16 cellular contexts compared by ENCODE assay signal in genomic region chr19:49383598-49383997, GRCh38. TPM values are rescaled to one million over a fixed set of nuclear protein-coding genes. Genes with fewer than 3 reads are reported as not detected.
DNase-seq lines count a peak whose midpoint lies in the region; ATAC-seq, FAIRE-seq and TF ChIP-seq lines count a peak whose summit lies in the region.
"Had no signal": no experiment of that assay in that cellular context is flagged by ENCODE, and none has a peak within 500 bp of the region (broad histone marks: within the 10 kb centered on the region; RNA-seq: fewer than 3 reads in every experiment).

No MANE protein-coding gene starts in this region.

- H3K4me2 ChIP-seq in A549 (no peak overlapping the region), Karpas-422 (ENCODE audit: low read depth, low read length, poor library complexity, severe bottlenecking) (no peak overlapping the region)

- no peak for FAIRE-seq in A549 (lab: Jason Lieb, UNC)
- FAIRE-seq: D721Med, GM12891, GM19239 had no signal

- no peak for TF ChIP-seq POLR2A in A549 (IDR thresholded peaks at IDR 0.05; ENCODE audit: low read length)

- DNase-seq in A549 (ENCODE audit: low read depth in 1 of 2, low spot score in 1 of 2) (no peak), Karpas-422 (no peak)
- DNase-seq: ACHN; Caco-2; CD4-positive, alpha-beta T cell; KBM-7 had no signal

- no peak overlapping the region for H3K9ac ChIP-seq in Karpas-422 (ENCODE audit: low read length)

- no peak for TF ChIP-seq RAD21 in A549 (conservative IDR thresholded peaks at IDR 0.05 in 1 of 2, IDR thresholded peaks at IDR 0.05 in 1 of 2)

- TF ChIP-seq CTCF in A549 (IDR thresholded peaks at IDR 0.05) = no peak

- H3K9me2 ChIP-seq in Karpas-422 (replicated peaks; ENCODE audit: insufficient read depth, low read length) = no peaks in the 10 kb centered on the region

- H3K36me3 ChIP-seq in Karpas-422 (ENCODE audit: insufficient read depth, low read length) = peaks cover 4% of the 10 kb centered on the region; the same call in 1 of the 2 replicates
- H3K36me3 ChIP-seq: HAP-1 had no signal

- 57% methylated on average over 1 of the region's 1 CpG for whole genome bisulfite sequencing in A549 (ENCODE audit: missing lambda C conversion rate)

- H3K9me3 ChIP-seq in A549 (peaks cover 29% of the 10 kb centered on the region), Karpas-422 (ENCODE audit: low read length) (peaks cover 9% of the 10 kb centered on the region)

- POLR2A ChIA-PET in A549 (lab: Yijun Ruan, JAX) = interaction anchor here (0.5 kb wide), 1 partner anchor 61 kb away, joined by 3 read pairs; no protein-coding TSS in a partner anchor

- no peaks in the 10 kb centered on the region for H3K27me3 ChIP-seq in Karpas-422 (ENCODE audit: low read length)

- no peaks in the 10 kb centered on the region for H4K20me1 ChIP-seq in Karpas-422 (ENCODE audit: insufficient read depth, low read depth, low read length)

- no peak for ATAC-seq in A549
- ATAC-seq in HG02884 (IDR thresholded peaks at IDR 0.05; ENCODE audit: unreplicated experiment) = no peak

- no peak overlapping the region for H2AFZ ChIP-seq in Karpas-422 (ENCODE audit: low read length)

- TF ChIP-seq EP300 in A549 (IDR thresholded peaks at IDR 0.05) = no peak

- H3K27ac ChIP-seq in A549 = no peak overlapping the region
- H3K27ac ChIP-seq in Karpas-422 (ENCODE audit: low read length) = peak overlapping the region; percentile 51
- H3K27ac ChIP-seq: C4-2B had no signal

- H3K4me3 ChIP-seq in A549 (no peak overlapping the region), Karpas-422 (ENCODE audit: low read length) (no peak overlapping the region)
- H3K4me3 ChIP-seq: HAP-1 had no signal

- CTCF ChIA-PET in A549 (lab: Yijun Ruan, JAX) = interaction anchor here (0.6 to 12.9 kb wide), 10 partner anchors 7 to 710 kb away, joined by 3 to 108 read pairs (median 3); partner anchors contain the start of gene KASH5

- H3K79me2 ChIP-seq in Karpas-422 (ENCODE audit: low read length) = no peaks in the 10 kb centered on the region

- no peaks in the 10 kb centered on the region for H3K4me1 ChIP-seq in A549
- H3K4me1 ChIP-seq in Karpas-422 (ENCODE audit: low read length) = peaks cover 54% of the 10 kb centered on the region
- H3K4me1 ChIP-seq: Caco-2, HAP-1 had no signal

TF ChIP-seq in A549, 52 proteins besides CTCF, POLR2A, EP300 and RAD21:
- TF ChIP-seq ESRRA (IDR thresholded peaks at IDR 0.05; ENCODE audit: borderline replicate concordance, low read length) (no peak), MAFK (IDR thresholded peaks at IDR 0.05; ENCODE audit: partially characterized antibody) (peak; percentile 91)
TF ChIP-seq in A549: peak in this region for 1.

RNA-seq across cellular contexts. Expression of gene KASH5, which starts 4.5 kb away (rescaled TPM):
- polyA plus RNA-seq in A549 (2011; rRNA removed) = 0.08 TPM in 2 replicates
- 0.03 and 0.09 TPM in 2 replicates for polyA plus RNA-seq in A549 (2012; cell fraction: cytosol; rRNA removed)
- 0.05 and 0.06 TPM in 2 replicates for polyA plus RNA-seq in A549 (2012; cell fraction: nucleus; rRNA removed)
- polyA plus RNA-seq in A549 (2017; fragmentation: RNase III; extraction: RNeasy Plus Mini Kit Qiagen cat#74134 plus additional on column Dnase treatment) = 0.17 TPM in 1 of 3 replicates, not detected in the others
- polyA minus RNA-seq in A549 (2011; rRNA and poly(A)+ RNA removed) = not detected in 2 replicates
- total RNA-seq in Karpas-422 (2014; rRNA removed; shearing (Covaris generic); ENCODE audit: low replicate concordance) = 0.52 and 0.65 TPM in 2 replicates
- total RNA-seq: A172; CD4-positive, alpha-beta T cell; H4; HT-29 had no signal
- polyA plus RNA-seq: BJ had no signal

RNA-seq across cellular contexts. Expression of gene DKKL1, which starts 19.9 kb away (rescaled TPM):
- 0.53 and 0.91 TPM in 2 replicates for polyA plus RNA-seq in A549 (2011; rRNA removed)
- polyA plus RNA-seq in A549 (2012; cell fraction: cytosol; rRNA removed) = 0.61 and 0.73 TPM in 2 replicates
- polyA plus RNA-seq in A549 (2012; cell fraction: nucleus; rRNA removed) = 0.47 and 0.91 TPM in 2 replicates
- polyA plus RNA-seq in A549 (2017; fragmentation: RNase III; extraction: RNeasy Plus Mini Kit Qiagen cat#74134 plus additional on column Dnase treatment) = 0.26 to 0.68 TPM (median 0.37 TPM) in 3 replicates
- 0.49 and 1.4 TPM in 2 replicates for polyA minus RNA-seq in A549 (2011; rRNA and poly(A)+ RNA removed)
- 1.2 TPM in 1 of 2 replicates, not detected in the other for total RNA-seq in Karpas-422 (2014; rRNA removed; shearing (Covaris generic); ENCODE audit: low replicate concordance)
- total RNA-seq: Caco-2; CD4-positive, alpha-beta T cell had no signal

RNA-seq across cellular contexts. Expression of gene TEAD2, which starts 21.4 kb away (rescaled TPM):
- polyA plus RNA-seq in A549 (2011; rRNA removed) (15.9 and 20.3 TPM in 2 replicates), A549 (2017; fragmentation: RNase III; extraction: RNeasy Plus Mini Kit Qiagen cat#74134 plus additional on column Dnase treatment) (19.0 to 26.3 TPM (median 25.3 TPM) in 3 replicates)
- polyA plus RNA-seq in A549 (2012; cell fraction: cytosol; rRNA removed) = 13.0 and 16.5 TPM in 2 replicates
- 16.9 and 17.8 TPM in 2 replicates for polyA plus RNA-seq in A549 (2012; cell fraction: nucleus; rRNA removed)
- polyA minus RNA-seq in A549 (2011; rRNA and poly(A)+ RNA removed) = 36.2 and 44.5 TPM in 2 replicates
- total RNA-seq in Karpas-422 (2014; rRNA removed; shearing (Covaris generic); ENCODE audit: low replicate concordance) = 2.9 and 5.5 TPM in 2 replicates
- total RNA-seq: CD4-positive, alpha-beta T cell had no signal

RNA-seq across cellular contexts. Expression of gene PTH2, which starts 39.6 kb away (rescaled TPM):
- not detected in 2 replicates for polyA plus RNA-seq in A549 (2011; rRNA removed)
- polyA plus RNA-seq in A549 (2012; cell fraction: cytosol; rRNA removed) = not detected in 2 replicates
- not detected in 2 replicates for polyA plus RNA-seq in A549 (2012; cell fraction: nucleus; rRNA removed)
- polyA plus RNA-seq in A549 (2017; fragmentation: RNase III; extraction: RNeasy Plus Mini Kit Qiagen cat#74134 plus additional on column Dnase treatment) = not detected in 3 replicates
- polyA minus RNA-seq in A549 (2011; rRNA and poly(A)+ RNA removed) = not detected in 2 replicates
- not detected in 2 replicates for total RNA-seq in Karpas-422 (2014; rRNA removed; shearing (Covaris generic); ENCODE audit: low replicate concordance)
- total RNA-seq: A172; Caco-2; CD4-positive, alpha-beta T cell; H4; HT-29 had no signal
- polyA plus RNA-seq: BJ had no signal

RNA-seq across cellular contexts. Expression of gene GFY, which starts 41.6 kb away (rescaled TPM):
- 0.06 TPM in 1 of 2 replicates, not detected in the other for polyA plus RNA-seq in A549 (2011; rRNA removed)
- 0.09 and 0.10 TPM in 2 replicates for polyA plus RNA-seq in A549 (2012; cell fraction: cytosol; rRNA removed)
- polyA plus RNA-seq in A549 (2012; cell fraction: nucleus; rRNA removed) = 0.14 TPM in 1 of 2 replicates, not detected in the other
- polyA plus RNA-seq in A549 (2017; fragmentation: RNase III; extraction: RNeasy Plus Mini Kit Qiagen cat#74134 plus additional on column Dnase treatment) = 0.16 to 0.18 TPM in 2 of 3 replicates, not detected in the other
- polyA minus RNA-seq in A549 (2011; rRNA and poly(A)+ RNA removed) = not detected in 2 replicates
- total RNA-seq in Karpas-422 (2014; rRNA removed; shearing (Covaris generic); ENCODE audit: low replicate concordance) = 0.18 and 0.34 TPM in 2 replicates
- total RNA-seq: A172; CD4-positive, alpha-beta T cell; H4; HT-29 had no signal
- polyA plus RNA-seq: BJ had no signal
